Comparison of ENCODE assay signal across 1 cellular context in the genomic region with DNA sequence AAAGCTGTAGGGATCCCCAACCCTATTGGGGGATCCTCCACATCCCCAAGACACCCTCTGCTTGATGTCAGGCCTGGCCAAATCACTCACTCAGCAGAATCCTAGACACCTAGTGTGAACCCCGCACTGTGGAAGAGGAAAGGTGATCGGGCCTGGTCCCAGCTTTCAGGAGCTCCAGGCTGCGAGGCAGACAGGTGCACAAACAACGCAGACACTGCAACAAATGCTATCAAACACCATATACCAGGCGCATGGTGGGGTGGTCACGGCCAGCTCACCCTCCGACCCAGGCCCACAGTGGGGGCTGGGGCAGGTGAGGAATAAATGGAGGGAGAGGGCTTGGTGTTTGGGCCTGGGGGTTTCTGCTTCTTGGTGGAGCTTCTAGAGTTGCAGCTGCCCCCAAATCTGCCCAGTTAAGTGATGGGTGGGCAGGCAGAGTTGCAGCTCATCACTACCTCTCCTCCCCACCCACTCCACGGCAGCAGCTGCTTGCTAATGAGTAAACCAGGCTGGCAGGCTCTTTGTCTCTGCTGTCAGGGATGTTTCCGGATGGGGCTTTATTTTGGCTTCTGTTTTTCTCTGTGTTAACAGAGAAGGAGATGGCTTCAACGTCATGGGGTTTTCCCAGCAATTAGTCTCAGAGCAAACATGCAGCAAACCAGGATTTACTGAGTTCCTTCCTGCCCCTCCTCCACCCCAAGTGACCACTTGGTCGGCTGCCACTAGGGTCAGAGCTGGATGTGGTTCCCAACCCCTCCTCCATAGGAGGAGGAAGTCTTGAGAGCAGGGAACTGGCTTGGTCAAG.
TF ChIP-seq lines count a peak whose summit lies in the region.

No MANE protein-coding gene starts in this region.

TF ChIP-seq in SK-N-SH treated with all-trans-retinoic acid at 6 μM for 48 hours, 23 proteins besides CTCF, POLR2A, EP300 and RAD21 (continued from another document):
- TF ChIP-seq, protein P1, sequence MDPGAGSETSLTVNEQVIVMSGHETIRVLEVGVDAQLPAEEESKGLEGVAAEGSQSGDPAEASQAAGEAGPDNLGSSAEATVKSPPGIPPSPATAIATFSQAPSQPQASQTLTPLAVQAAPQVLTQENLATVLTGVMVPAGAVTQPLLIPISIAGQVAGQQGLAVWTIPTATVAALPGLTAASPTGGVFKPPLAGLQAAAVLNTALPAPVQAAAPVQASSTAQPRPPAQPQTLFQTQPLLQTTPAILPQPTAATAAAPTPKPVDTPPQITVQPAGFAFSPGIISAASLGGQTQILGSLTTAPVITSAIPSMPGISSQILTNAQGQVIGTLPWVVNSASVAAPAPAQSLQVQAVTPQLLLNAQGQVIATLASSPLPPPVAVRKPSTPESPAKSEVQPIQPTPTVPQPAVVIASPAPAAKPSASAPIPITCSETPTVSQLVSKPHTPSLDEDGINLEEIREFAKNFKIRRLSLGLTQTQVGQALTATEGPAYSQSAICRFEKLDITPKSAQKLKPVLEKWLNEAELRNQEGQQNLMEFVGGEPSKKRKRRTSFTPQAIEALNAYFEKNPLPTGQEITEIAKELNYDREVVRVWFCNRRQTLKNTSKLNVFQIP (CRISPR knock-in tag; IDR thresholded peaks at IDR 0.05; ENCODE audit: borderline replicate concordance, low read depth) = no peak
- TF ChIP-seq ZNF8 (CRISPR knock-in tag; IDR thresholded peaks at IDR 0.05) (no peak), RARB (CRISPR knock-in tag; IDR thresholded peaks at IDR 0.05) (no peak)
